ENCODE assay signal across 9 cellular contexts in genomic region chr12:122412851-122413433, GRCh38. TPM values are rescaled to one million over a fixed set of nuclear protein-coding genes. Genes with fewer than 3 reads are reported as not detected.
DNase-seq lines count a peak whose midpoint lies in the region; ATAC-seq and TF ChIP-seq lines count a peak whose summit lies in the region.
"Had no signal": no experiment of that assay in that cellular context is flagged by ENCODE, and none has a peak within 500 bp of the region (broad histone marks: within the 10 kb centered on the region; RNA-seq: fewer than 3 reads in every experiment).

No MANE protein-coding gene starts in this region.

- H4K20me1 ChIP-seq in BLaER1, result peaks cover 14% of the 10 kb centered on the region; the same call in 1 of the 2 replicates
- no peaks in the 10 kb centered on the region; the same call in 1 of the 2 replicates for H4K20me1 ChIP-seq in GM23338 (replicated peaks; ENCODE audit: insufficient read depth)

- H3K9me2 ChIP-seq in GM23338 (ENCODE audit: insufficient read depth), result no peaks in the 10 kb centered on the region

- H3K4me3 Mint-ChIP-seq in GM23338 (no peak overlapping the region), nephron (no peak overlapping the region)

- peak overlapping the region; percentile 16; the same call in 1 of the 2 replicates for H3K27ac Mint-ChIP-seq in GM23338
- H3K27ac Mint-ChIP-seq in nephron, result peak overlapping the region in 2 of 3 experiments; percentile 17 to 30

- H3K4me3 ChIP-seq in BLaER1, result no peak overlapping the region
- H3K4me3 ChIP-seq in GM23338, result no peak overlapping the region
- no peak overlapping the region for H3K4me3 ChIP-seq in ascending aorta

- H3K9me3 Mint-ChIP-seq in GM23338, result peaks cover 2% of the 10 kb centered on the region; the same call in 2 of the 3 replicates
- H3K9me3 Mint-ChIP-seq in nephron, result no peaks in the 10 kb centered on the region

- no peak for DNase-seq in GM23338 (ENCODE audit: low spot score)
- no peak for DNase-seq in ascending aorta (ENCODE audit: low spot score in 2 of 2)
- DNase-seq in OCI-M2 (lab: John Stamatoyannopoulos, UW; ENCODE audit: unreplicated experiment), result no peak
- DNase-seq in activated CD4-positive, alpha-beta T cell treated with anti-CD3 and anti-CD28 coated beads, Interleukin-2, amount 50 U/mL, for 48 hours, result no peak
- no peak for DNase-seq in left ventricle myocardium superior
- DNase-seq: NCI-H1092 treated with DMSO at 0.1 percent for 48 hours had no signal

- H3K9me3 ChIP-seq in BLaER1 (peaks cover 10% of the 10 kb centered on the region; the same call in 1 of the 2 replicates), ascending aorta (no peaks in the 10 kb centered on the region)

- H3K27me3 ChIP-seq in BLaER1 (no peaks in the 10 kb centered on the region), GM23338 (ENCODE audit: insufficient read depth) (no peaks in the 10 kb centered on the region), ascending aorta (no peaks in the 10 kb centered on the region)

- H3K4me2 ChIP-seq in BLaER1 (peak overlapping the region; percentile 55), GM23338 (no peak overlapping the region)

- H3K36me3 ChIP-seq in BLaER1 (peaks cover 29% of the 10 kb centered on the region), GM23338 (ENCODE audit: insufficient read depth) (no peaks in the 10 kb centered on the region), ascending aorta (peaks cover 0 to 6% of the 10 kb centered on the region in 2 donors)

- no peak overlapping the region for H2AFZ ChIP-seq in GM23338

- peaks cover 6% of the 10 kb centered on the region; the same call in 1 of the 2 replicates for H3K79me2 ChIP-seq in GM23338 (replicated peaks; ENCODE audit: insufficient read depth)

- no peak overlapping the region; the same call in 1 of the 2 replicates for H3K27ac ChIP-seq in BLaER1
- H3K27ac ChIP-seq in GM23338 (ENCODE audit: low read depth), result no peak overlapping the region
- peak overlapping the region; percentile 17 to 29 for H3K27ac ChIP-seq in ascending aorta

- peaks cover 4% of the 10 kb centered on the region; the same call in 2 of the 3 replicates for H3K36me3 Mint-ChIP-seq in GM23338 (ENCODE audit: low read depth)
- H3K36me3 Mint-ChIP-seq in nephron (ENCODE audit: low read depth), result peaks cover 3% of the 10 kb centered on the region

- H3K4me1 Mint-ChIP-seq in GM23338, result peaks cover 8% of the 10 kb centered on the region; the same call in 2 of the 3 replicates
- peaks cover 13% of the 10 kb centered on the region for H3K4me1 Mint-ChIP-seq in nephron

- peaks cover 21% of the 10 kb centered on the region for H3K4me1 ChIP-seq in BLaER1
- H3K4me1 ChIP-seq in GM23338 (ENCODE audit: insufficient read depth), result no peaks in the 10 kb centered on the region
- H3K4me1 ChIP-seq in ascending aorta, result peaks cover 4 to 18% of the 10 kb centered on the region in 2 donors

- no peak for ATAC-seq in GM23338
- ATAC-seq in GM21360 (IDR thresholded peaks at IDR 0.05; ENCODE audit: unreplicated experiment), result no peak
- no peak for ATAC-seq in left ventricle myocardium superior

- H3K27me3 Mint-ChIP-seq in GM23338 (ENCODE audit: insufficient read depth, low read depth, poor library complexity) (no peaks in the 10 kb centered on the region), nephron (ENCODE audit: low read depth) (no peaks in the 10 kb centered on the region)

- TF ChIP-seq CTCF in GM23338 (conservative IDR thresholded peaks at IDR 0.05; ENCODE audit: low read depth in 2 of 2) (no peak), ascending aorta (IDR thresholded peaks at IDR 0.05) (no peak), nephron (IDR thresholded peaks at IDR 0.05; ENCODE audit: unreplicated experiment in 3 of 3) (no peak)

- intact Hi-C loops in ascending aorta (cut with DNase I), result no loop called here
- intact Hi-C loops in left ventricle myocardium superior (cut with micrococcal nuclease), result no loop called here

- no peak overlapping the region for H3K9ac ChIP-seq in BLaER1

- H3F3A ChIP-seq in GM23338 (replicated peaks; ENCODE audit: low read depth), result no peaks in the 10 kb centered on the region

TF ChIP-seq in GM23338, 12 proteins besides CTCF, POLR2A, EP300 and RAD21 (continues in another document):
- TF ChIP-seq ZNF331 (CRISPR knock-in tag; IDR thresholded peaks at IDR 0.05; ENCODE audit: low read depth) (no peak), EZH2phosphoT487 (IDR thresholded peaks at IDR 0.05; ENCODE audit: unreplicated experiment) (no peak), ZNF114 (CRISPR knock-in tag; IDR thresholded peaks at IDR 0.05) (no peak), JUNB (IDR thresholded peaks at IDR 0.05; ENCODE audit: unreplicated experiment) (no peak), CREB1 (CRISPR knock-in tag; IDR thresholded peaks at IDR 0.05; ENCODE audit: low read depth) (no peak), ETS1 (IDR thresholded peaks at IDR 0.05) (no peak), EZH2 (IDR thresholded peaks at IDR 0.05; ENCODE audit: low read depth, unreplicated experiment) (no peak), ZNF462 (CRISPR knock-in tag; IDR thresholded peaks at IDR 0.05) (no peak), NANOG (IDR thresholded peaks at IDR 0.05; ENCODE audit: borderline replicate concordance) (no peak), POLR2AphosphoS5 (IDR thresholded peaks at IDR 0.05; ENCODE audit: low read depth) (no peak)

RNA-seq across cellular contexts. Expression of gene CLIP1, which starts 9.5 kb away (rescaled TPM):
- total RNA-seq in GM23338 (2014; rRNA removed; shearing (Covaris generic)), result 15.0 and 21.1 TPM in 2 replicates
- polyA plus RNA-seq in GM23338 (2016; fragmentation: Nextera tagmentation; extraction: Ambion mirVana), result 8.6 and 11.5 TPM in 2 replicates
- 44.7 TPM for total RNA-seq in ascending aorta
- total RNA-seq in left ventricle myocardium superior, result 93.3 TPM

Comparison
In these comparisons a context has a peak if more than half of its experiments do, and no peak if none do; other contexts are left out.
1. H3K27ac ChIP-seq: peak in ascending aorta (2 of 2); none in BLaER1 (single experiment) and GM23338 (single experiment).